10 cellular contexts compared by ENCODE assay signal in genomic region chr13:27476943-27477681, GRCh38. TPM values are rescaled to one million over a fixed set of nuclear protein-coding genes. Genes with fewer than 3 reads are reported as not detected.
DNase-seq lines count a peak whose midpoint lies in the region; ATAC-seq and TF ChIP-seq lines count a peak whose summit lies in the region.
"Had no signal": no experiment of that assay in that cellular context is flagged by ENCODE, and none has a peak within 500 bp of the region (broad histone marks: within the 10 kb centered on the region; RNA-seq: fewer than 3 reads in every experiment).

No MANE protein-coding gene starts in this region.

- H3K36me3 ChIP-seq in GM23248 (ENCODE audit: low read depth) (no peaks in the 10 kb centered on the region), endodermal cell (ENCODE audit: control insufficient read depth, insufficient read depth, low read length) (no peaks in the 10 kb centered on the region), upper lobe of right lung (no peaks in the 10 kb centered on the region)

- peaks cover 6% of the 10 kb centered on the region for H3F3A ChIP-seq in GM23248 (ENCODE audit: insufficient read depth)

- TF ChIP-seq CTCF in endodermal cell (conservative IDR thresholded peaks at IDR 0.05) (no peak), upper lobe of right lung (IDR thresholded peaks at IDR 0.05) (no peak)

- H3K9me2 ChIP-seq in GM23248 (ENCODE audit: insufficient read depth): no peaks in the 10 kb centered on the region

- H3K4me2 ChIP-seq in GM23248 (ENCODE audit: unreplicated experiment): peak overlapping the region; percentile 49

- peak overlapping the region; percentile 36 for H3K27ac Mint-ChIP-seq in endodermal cell
- H3K27ac Mint-ChIP-seq: CD8-positive, alpha-beta T cell had no signal

- no peaks in the 10 kb centered on the region for H3K9me3 Mint-ChIP-seq in endodermal cell
- H3K9me3 Mint-ChIP-seq: CD8-positive, alpha-beta T cell had no signal

- WGBS in GM23248 (ENCODE audit: low coverage in 1 of 2, low lambda C conversion rate in 2 of 2, missing lambda C conversion rate in 2 of 2), 2 experiments: 20 to 22% methylated on average over 10 of the region's 10 CpGs
- 59 to 77% methylated on average over 4 to 10 of the region's 10 CpGs for WGBS in endodermal cell (ENCODE audit: insufficient coverage in 1 of 2, insufficient read length in 1 of 2), 2 experiments

- DNase-seq in NOMO-1 (lab: John Stamatoyannopoulos, UW; ENCODE audit: unreplicated experiment in 2 of 2) (peak; percentile 5 to 7), NOMO-1 treated with dmso at 0.1 percent for 144 hours (lab: John Stamatoyannopoulos, UW; ENCODE audit: unreplicated experiment) (no peak), GM23248 (peak; percentile 83), NCI-H146 treated with DMSO at 0.1 percent for 48 hours (lab: John Stamatoyannopoulos, UW; ENCODE audit: unreplicated experiment) (peak; percentile 82), endodermal cell (no peak), upper lobe of right lung (no peak), NCI-H226 (no peak), NCI-H2171 (lab: John Stamatoyannopoulos, UW) (no peak)

- H3K27ac ChIP-seq in GM23248 (no peak overlapping the region), endodermal cell (ENCODE audit: low read depth, low read length) (no peak overlapping the region), upper lobe of right lung (no peak overlapping the region)

- no peaks in the 10 kb centered on the region for H3K36me3 Mint-ChIP-seq in endodermal cell (ENCODE audit: low read depth)
- H3K36me3 Mint-ChIP-seq: CD8-positive, alpha-beta T cell had no signal

- H3K4me3 ChIP-seq in GM23248 (no peak overlapping the region), endodermal cell (ENCODE audit: low read length) (no peak overlapping the region), upper lobe of right lung (no peak overlapping the region)

- H3K79me2 ChIP-seq in GM23248 (ENCODE audit: insufficient read depth): no peaks in the 10 kb centered on the region

- H3K4me3 Mint-ChIP-seq in endodermal cell: no peak overlapping the region
- H3K4me3 Mint-ChIP-seq: CD8-positive, alpha-beta T cell; neural crest cell had no signal

- H3K4me1 Mint-ChIP-seq in endodermal cell: peaks cover 5% of the 10 kb centered on the region

- no peaks in the 10 kb centered on the region for H4K20me1 ChIP-seq in GM23248 (ENCODE audit: insufficient read depth)

- H3K4me1 ChIP-seq in GM23248 (ENCODE audit: insufficient read depth) (peaks cover 5% of the 10 kb centered on the region; the same call in 1 of the 2 replicates), endodermal cell (ENCODE audit: control insufficient read depth, insufficient read depth, low read length) (no peaks in the 10 kb centered on the region), upper lobe of right lung (no peaks in the 10 kb centered on the region)

- H3K27me3 ChIP-seq in GM23248 (replicated peaks; ENCODE audit: insufficient read depth) (0 out of 2 replicates have a peak, but pooled peaks cover 5% of the 10 kb centered on the region), endodermal cell (ENCODE audit: control insufficient read depth, insufficient read depth, low read length, poor library complexity, severe bottlenecking) (peaks cover 3% of the 10 kb centered on the region), upper lobe of right lung (no peaks in the 10 kb centered on the region)

- H2AFZ ChIP-seq in GM23248: peak overlapping the region; percentile 11; the same call in 1 of the 2 replicates

- ATAC-seq in upper lobe of right lung: peak; percentile 57
- ATAC-seq: CD8-positive, alpha-beta T cell had no signal

- in situ Hi-C loops in GM23248 (cut with MboI): no loop called here

- intact Hi-C loops in upper lobe of right lung (cut with DNase I): no loop called here

- H3K9ac ChIP-seq in GM23248 (no peak overlapping the region), endodermal cell (ENCODE audit: extremely low read depth, low read length, poor library complexity, severe bottlenecking) (no peak overlapping the region)

- H3K9me3 ChIP-seq in GM23248 (ENCODE audit: low read depth): no peaks in the 10 kb centered on the region
- H3K9me3 ChIP-seq in endodermal cell (ENCODE audit: control insufficient read depth, low read length): no peaks in the 10 kb centered on the region
- H3K9me3 ChIP-seq in upper lobe of right lung: no peaks in the 10 kb centered on the region

- H3K27me3 Mint-ChIP-seq in endodermal cell (ENCODE audit: insufficient read depth): peaks cover 9% of the 10 kb centered on the region

RNA-seq across cellular contexts. Expression of gene MTIF3, which starts 26.7 kb away (rescaled TPM):
- 38.2 and 40.7 TPM in 2 replicates for total RNA-seq in GM23248 (2014; rRNA removed; shearing (Covaris generic))
- polyA plus RNA-seq in GM23248 (2016; fragmentation: Nextera tagmentation; extraction: Ambion mirVana): 64.0 and 66.5 TPM in 2 replicates
- total RNA-seq in endodermal cell (10 to 100 TPM; 35.0 to 46.8 TPM), upper lobe of right lung (38.6 TPM)
- 68.6 TPM for polyA plus RNA-seq in endodermal cell (2013, experiment 1 of 2)
- 70.6 TPM for polyA plus RNA-seq in endodermal cell (2013, experiment 2 of 2)

RNA-seq across cellular contexts. Expression of gene GTF3A, which starts 52.7 kb away (rescaled TPM):
- 59.9 and 86.2 TPM in 2 replicates for total RNA-seq in GM23248 (2014; rRNA removed; shearing (Covaris generic))
- 163 TPM in 2 replicates for polyA plus RNA-seq in GM23248 (2016; fragmentation: Nextera tagmentation; extraction: Ambion mirVana)
- total RNA-seq in endodermal cell (10 to 100 TPM; 70.4 to 80.0 TPM), upper lobe of right lung (81.7 TPM)
- polyA plus RNA-seq in endodermal cell (2013, experiment 1 of 2): 85.3 TPM
- 88.8 TPM for polyA plus RNA-seq in endodermal cell (2013, experiment 2 of 2)

Comparison
In these comparisons a context has a peak if more than half of its experiments do, and no peak if none do; other contexts are left out.
1. DNase-seq: peak in NOMO-1 (2 of 2), GM23248 (single experiment) and NCI-H146 treated with DMSO at 0.1 percent for 48 hours (single experiment); none in NOMO-1 treated with dmso at 0.1 percent for 144 hours (single experiment), endodermal cell (single experiment), upper lobe of right lung (single experiment), NCI-H226 (single experiment) and NCI-H2171 (single experiment).